11 cellular contexts compared by ENCODE assay signal in the genomic region with DNA sequence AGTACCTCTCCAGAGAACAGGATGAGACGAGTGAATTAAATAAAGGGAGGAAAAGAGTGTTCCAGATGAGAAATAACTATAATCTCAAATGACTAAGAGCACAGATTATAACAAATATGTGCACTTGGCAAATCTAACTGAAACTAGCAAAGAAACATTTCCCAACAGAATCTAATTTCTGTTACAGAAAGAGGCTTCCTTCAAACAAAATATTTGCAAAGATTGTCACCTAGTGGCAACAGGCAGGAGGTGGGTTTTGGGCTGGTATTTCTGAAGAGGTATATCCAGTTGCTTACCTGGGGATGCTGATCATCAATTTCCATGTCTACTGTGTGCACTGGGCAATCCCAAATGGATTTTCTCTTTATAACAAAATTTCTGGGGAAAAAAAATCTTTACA. TPM values are rescaled to one million over a fixed set of nuclear protein-coding genes. Genes with fewer than 3 reads are reported as not detected.
A peak's percentile ranks its signal among the peaks of the same experiment; 100 is the strongest.
DNase-seq lines count a peak whose midpoint lies in the region; ATAC-seq, FAIRE-seq and TF ChIP-seq lines count a peak whose summit lies in the region.
"Had no signal": no experiment of that assay in that cellular context is flagged by ENCODE, and none has a peak within 500 bp of the region (broad histone marks: within the 10 kb centered on the region; RNA-seq: fewer than 3 reads in every experiment).

No MANE protein-coding gene starts in this region.

- 24 to 46% (median 41%) methylated on average over 1 of the region's 1 CpG for WGBS in stomach, 5 donors
- WGBS in small intestine, 3 donors, result 24 to 53% (median 26%) methylated on average over 1 of the region's 1 CpG

- H3K36me3 ChIP-seq in RWPE2 (ENCODE audit: low read depth) (no peaks in the 10 kb centered on the region), stomach (no peaks in the 10 kb centered on the region), small intestine (ENCODE audit: control insufficient read depth in 2 of 2, insufficient read depth in 2 of 2, low read length in 2 of 2) (no peaks in the 10 kb centered on the region)

- FAIRE-seq in small intestine (lab: Jason Lieb, UNC), result no peak

- no peaks in the 10 kb centered on the region for H3K9me3 ChIP-seq in RWPE2 (ENCODE audit: severe bottlenecking)
- H3K9me3 ChIP-seq in stomach, result no peaks in the 10 kb centered on the region
- no peaks in the 10 kb centered on the region for H3K9me3 ChIP-seq in small intestine (ENCODE audit: control insufficient read depth, low read depth)

- no peak for TF ChIP-seq POLR2A in stomach (IDR thresholded peaks at IDR 0.05)

- TF ChIP-seq EP300 in stomach (IDR thresholded peaks at IDR 0.05), result no peak

- intact Hi-C loops in stomach (cut with DNase I; ENCODE audit: low total_unique reads), result loop anchor here (10.0 kb wide), 1 partner anchor 593 kb away; no protein-coding TSS in a partner anchor

- H3K27me3 ChIP-seq in RWPE2 (ENCODE audit: insufficient read depth, poor library complexity, severe bottlenecking) (no peaks in the 10 kb centered on the region), stomach (peaks cover 0 to 9% (median 0%) of the 10 kb centered on the region in 3 donors), small intestine (ENCODE audit: control insufficient read depth in 2 of 2, insufficient read depth in 2 of 2, low read length in 2 of 2) (no peaks in the 10 kb centered on the region)

- H3K4me1 ChIP-seq in RWPE2 (ENCODE audit: insufficient read depth, poor library complexity, severe bottlenecking), result peaks cover 18% of the 10 kb centered on the region
- peaks cover 0 to 17% (median 5%) of the 10 kb centered on the region in 4 donors for H3K4me1 ChIP-seq in stomach
- peaks cover 0 to 2% of the 10 kb centered on the region in 2 donors for H3K4me1 ChIP-seq in small intestine (ENCODE audit: control insufficient read depth in 2 of 2, insufficient read depth in 1 of 2, low read depth in 1 of 2, low read length in 1 of 2)

- ATAC-seq in GM19351 (IDR thresholded peaks at IDR 0.05; ENCODE audit: unreplicated experiment) (peak; percentile 39), RWPE2 (ENCODE audit: low read depth) (peak; percentile 24; the same call in 1 of the 3 replicates)

- H3K4me3 ChIP-seq in AG10803 (ENCODE audit: low read length), result no peak overlapping the region
- no peak overlapping the region for H3K4me3 ChIP-seq in RWPE2 (ENCODE audit: severe bottlenecking)
- no peak overlapping the region for H3K4me3 ChIP-seq in stomach
- no peak overlapping the region for H3K4me3 ChIP-seq in small intestine (ENCODE audit: low read depth in 1 of 2, low read length in 2 of 2)
- H3K4me3 ChIP-seq: lung had no signal

- DNase-seq in AG10803 (ENCODE audit: low read depth) (peak; percentile 75), RWPE2 (ENCODE audit: low spot score) (no peak), glomerular visceral epithelial cell (ENCODE audit: extremely low spot score) (peak; percentile 24), stomach (no peak), amygdala (lab: John Stamatoyannopoulos, UW) (no peak), small intestine (no peak), dermis blood vessel endothelial cell (no peak)
- DNase-seq: activated CD4-positive, CD25-positive, alpha-beta regulatory T cell; NCI-H2029 had no signal

- no peak overlapping the region for H3K27ac ChIP-seq in RWPE2 (ENCODE audit: poor library complexity, severe bottlenecking)
- H3K27ac ChIP-seq in stomach, result no peak overlapping the region
- no peak overlapping the region for H3K27ac ChIP-seq in small intestine (ENCODE audit: low read depth in 1 of 2, low read length in 1 of 2)

- peak; percentile 83 for TF ChIP-seq CTCF in AG10803 (conservative IDR thresholded peaks at IDR 0.05; ENCODE audit: low read length)
- TF ChIP-seq CTCF in RWPE2 (IDR thresholded peaks at IDR 0.05; ENCODE audit: poor library complexity, severe bottlenecking), result peak; percentile 95
- TF ChIP-seq CTCF in stomach (IDR thresholded peaks at IDR 0.05), result no peak

RNA-seq across cellular contexts. Expression of a gene that starts 5.6 kb away (rescaled TPM):
- total RNA-seq in stomach, result 100 to 1,000 TPM in 1 of 5 donors, 10 to 100 TPM in 2, 1 to 10 TPM in 2; 4.8 to 140 (median 13.6) TPM
- 1 to 10 TPM; 5.4 to 5.7 (median 5.4) TPM for polyA plus RNA-seq in stomach
- polyA plus RNA-seq in small intestine, result 10 to 100 TPM in 1 of 3 donors, 1 to 10 TPM in 2; 2.2 to 13.2 (median 6.2) TPM
- total RNA-seq in dermis blood vessel endothelial cell, result 10.9 and 27.5 TPM in 2 replicates

RNA-seq across cellular contexts. Expression of a gene that starts 59.1 kb away (rescaled TPM):
- total RNA-seq in stomach (10 to 100 TPM in 4 of 5 donors, 1 to 10 TPM in 1; 3.2 to 50.2 (median 12.9) TPM), dermis blood vessel endothelial cell (0.17 and 0.28 TPM in 2 replicates)
- polyA plus RNA-seq in stomach (1 to 10 TPM; 2.1 to 5.3 (median 3.5) TPM), small intestine (1 to 10 TPM; 1.3 to 3.8 (median 2.2) TPM)

Comparison
In these comparisons a context has a peak if more than half of its experiments do, and no peak if none do; other contexts are left out.
1. DNase-seq: peak in AG10803 (single experiment) and glomerular visceral epithelial cell (single experiment); none in RWPE2 (single experiment), stomach (single experiment), amygdala (0 of 56), small intestine (single experiment) and dermis blood vessel endothelial cell (single experiment).
2. CTCF ChIP-seq: peak in AG10803 (single experiment) and RWPE2 (single experiment); none in stomach (0 of 7).